In the genomic region with DNA sequence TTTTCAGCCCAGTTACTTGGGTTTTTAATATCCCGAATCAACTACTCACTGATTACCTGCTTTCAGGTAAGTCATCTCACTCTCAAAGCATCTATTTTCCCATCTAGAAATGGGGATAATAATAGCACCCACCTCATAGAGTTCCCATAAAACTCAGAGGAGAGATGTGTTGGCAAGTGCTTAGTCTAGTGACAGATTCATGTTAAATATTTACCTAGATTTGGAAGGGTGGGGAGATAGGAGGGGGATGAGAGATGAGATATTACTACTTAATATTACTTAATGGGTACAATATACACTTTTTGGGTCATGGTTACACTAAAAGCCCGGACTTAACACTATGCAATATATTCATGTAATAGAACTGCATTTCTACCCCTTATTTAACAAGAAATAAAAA, we compare ENCODE assay signal across 39 cellular contexts. TPM values are rescaled to one million over a fixed set of nuclear protein-coding genes. Genes with fewer than 3 reads are reported as not detected.
"Had no signal": no experiment of that assay in that cellular context is flagged by ENCODE, and none has a peak within 500 bp of the region (broad histone marks: within the 10 kb centered on the region; RNA-seq: fewer than 3 reads in every experiment).

No MANE protein-coding gene starts in this region.

- H3K36me3 ChIP-seq: adrenal gland, ascending aorta, brain microvascular endothelial cell, breast epithelium, cardiac muscle cell had no signal

- ATAC-seq: activated naive CD4-positive, alpha-beta T cell treated with anti-CD3 and anti-CD28 coated beads, Interleukin-2, amount 50 U/mL, for 72 hours; activated naive CD8-positive, alpha-beta T cell treated with anti-CD3 and anti-CD28 coated beads, Interleukin-2, amount 50 U/mL, for 24 hours; activated T-cell treated with anti-CD3 and anti-CD28 coated beads, Interleukin-2, amount 50 U/mL, for 4 hours; activated T-cell treated with anti-CD3 and anti-CD28 coated beads, Interleukin-2, amount 50 U/mL, for 72 hours; activated T-helper 17 cell treated with anti-CD3 and anti-CD28 coated beads, Interleukin-2, amount 50 U/mL, for 72 hours; body of pancreas had no signal

- H3K9me3 ChIP-seq: adrenal gland, ascending aorta, body of pancreas, breast epithelium had no signal

- FAIRE-seq: astrocyte, bronchial epithelial cell had no signal

- DNase-seq: activated effector memory CD4-positive, alpha-beta T cell treated with anti-CD3 and anti-CD28 coated beads, Interleukin-2, amount 50 U/mL, for 16 hours; activated effector memory CD4-positive, alpha-beta T cell treated with Interleukin-2 at 50 U/mL for 16 hours; activated gamma-delta T cell; activated gamma-delta T cell treated with Interleukin-2 at 50 U/mL for 16 hours; activated naive CD4-positive, alpha-beta T cell; activated naive CD4-positive, alpha-beta T cell treated with anti-CD3 and anti-CD28 coated beads for 36 hours; activated naive CD4-positive, alpha-beta T cell treated with anti-CD3 and anti-CD28 coated beads, Interleukin-2, amount 10 ng/mL, durations not matched to agents 7 days and 5 days; activated naive CD4-positive, alpha-beta T cell treated with anti-CD3 and anti-CD28 coated beads, Interleukin-2, amount 50 U/mL, for 16 hours; activated naive CD4-positive, alpha-beta T cell treated with Interleukin-2 at 50 U/mL for 16 hours; activated naive CD8-positive, alpha-beta T cell treated with anti-CD3 and anti-CD28 coated beads for 36 hours; activated naive CD8-positive, alpha-beta T cell treated with anti-CD3 and anti-CD28 coated beads, Interleukin-2, amount 10 ng/mL, durations not matched to agents 7 days and 5 days; activated naive CD8-positive, alpha-beta T cell treated with anti-CD3 and anti-CD28 coated beads, Interleukin-2, amount 50 U/mL, for 24 hours; activated T-cell treated with anti-CD3 and anti-CD28 coated beads, Interleukin-2, amount 50 U/mL, for 1 hour; activated T-cell treated with anti-CD3 and anti-CD28 coated beads, Interleukin-2, amount 50 U/mL, for 24 hours; activated T-cell treated with anti-CD3 and anti-CD28 coated beads, Interleukin-2, amount 50 U/mL, for 4 hours; activated T-cell treated with anti-CD3 and anti-CD28 coated beads, Interleukin-2, amount 50 U/mL, for 48 hours; activated T-cell treated with anti-CD3 and anti-CD28 coated beads, Interleukin-2, amount 50 U/mL, for 72 hours; adrenal gland; amniotic stem cell; amygdala; anterior cingulate cortex; aorta; body of pancreas; brain microvascular endothelial cell; caudate nucleus; central memory CD4-positive, alpha-beta T cell; cerebellar nuclear complex had no signal

- H3K27me3 ChIP-seq: adrenal gland, ascending aorta, body of pancreas, brain microvascular endothelial cell, breast epithelium, cardiac muscle cell had no signal

- H3K4me3 ChIP-seq: adrenal gland, ascending aorta, body of pancreas, breast epithelium, cardiac muscle cell had no signal

- H3K27ac ChIP-seq: adrenal gland, ascending aorta, body of pancreas, brain microvascular endothelial cell, breast epithelium, cardiac muscle cell had no signal

- H3K4me1 ChIP-seq: adrenal gland, ascending aorta, body of pancreas, breast epithelium had no signal

RNA-seq across cellular contexts. Expression of a gene that starts 7.0 kb away (rescaled TPM):
- total RNA-seq: activated naive CD4-positive, alpha-beta T cell treated with anti-CD3 and anti-CD28 coated beads for 36 hours; activated naive CD4-positive, alpha-beta T cell treated with anti-CD3 and anti-CD28 coated beads, Interleukin-2, amount 50 U/mL, for 72 hours; activated naive CD8-positive, alpha-beta T cell treated with anti-CD3 and anti-CD28 coated beads for 36 hours; activated naive CD8-positive, alpha-beta T cell treated with anti-CD3 and anti-CD28 coated beads, Interleukin-2, amount 10 ng/mL, durations not matched to agents 7 days and 5 days; activated T-cell treated with anti-CD3 and anti-CD28 coated beads, Interleukin-2, amount 50 U/mL, for 72 hours; activated T-helper 1 cell treated with anti-CD3 and anti-CD28 coated beads, Interleukin-12 subunit alpha, Interleukin-12 subunit beta, Interleukin-2, Interleukin-4 antibody, amounts not matched to agents 30 ng/mL and 10 ng/mL and 1 ng/mL, durations not matched to agents 14 hours and 24 hours and 36 hours; activated T-helper 17 cell treated with anti-CD3 and anti-CD28 coated beads, Interleukin-2, amount 50 U/mL, for 72 hours; activated T-helper 2 cell treated with anti-CD3 and anti-CD28 coated beads, Interferon-gamma antibody, Interleukin-2, Interleukin-4, amounts not matched to agents 10 μg/mL and 5 μg/mL and 100 μg/mL, durations not matched to agents 14 hours and 24 hours and 36 hours; aorta; ascending aorta; astrocyte; bronchial epithelial cell; cardiac muscle cell; cardiac septum; cerebellum; chondrocyte had no signal
